ENCODE assay signal across 10 cellular contexts in the genomic region with DNA sequence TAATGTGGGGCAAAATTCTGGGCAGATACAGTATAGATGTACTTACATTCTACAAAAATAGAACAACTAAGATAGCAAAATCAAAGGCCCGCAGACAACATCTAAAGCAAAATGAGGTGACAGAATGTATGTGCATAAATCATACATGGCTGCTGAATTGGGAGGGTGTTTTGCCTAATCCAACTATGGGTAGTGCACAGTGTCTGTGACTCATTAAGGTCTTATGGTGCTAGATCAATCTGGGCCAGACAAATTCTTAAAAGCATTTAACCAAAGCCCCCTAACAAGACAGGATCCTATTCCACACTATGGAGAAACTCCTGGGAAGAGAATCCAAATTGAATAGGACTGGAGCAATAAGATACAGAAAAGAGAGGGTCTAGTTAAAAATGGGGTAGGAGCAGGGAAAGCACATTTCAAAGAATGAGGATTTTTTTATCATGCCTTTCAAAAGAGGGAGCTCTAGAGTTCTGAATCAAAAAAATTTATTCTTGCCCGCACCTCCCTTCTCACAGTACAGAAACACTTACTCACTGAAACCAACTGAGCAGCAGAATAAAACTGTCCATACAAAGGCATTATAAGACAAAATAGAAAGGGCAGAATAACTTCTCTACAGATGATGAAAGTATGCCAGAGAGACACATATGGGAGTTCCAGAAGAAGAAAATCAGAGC.
DNase-seq lines count a peak whose midpoint lies in the region; ATAC-seq, FAIRE-seq and TF ChIP-seq lines count a peak whose summit lies in the region.
"Had no signal": no experiment of that assay in that cellular context is flagged by ENCODE, and none has a peak within 500 bp of the region (broad histone marks: within the 10 kb centered on the region; RNA-seq: fewer than 3 reads in every experiment).

No MANE protein-coding gene starts in this region.

- H3K36me3 Mint-ChIP-seq in T-cell: peaks cover 6% of the 10 kb centered on the region

- POLR2A ChIA-PET in RWPE1 (lab: Yijun Ruan, JAX; ENCODE audit: low non-redundant PET): no interaction called here
- POLR2A ChIA-PET in T-cell (lab: Charles Lee): no interaction called here

- TF ChIP-seq CTCF in RWPE1 (conservative IDR thresholded peaks at IDR 0.05; ENCODE audit: low read depth): peak; percentile 23

- FAIRE-seq in GM12892 (lab: Jason Lieb, UNC): peak; percentile 5

- no peak overlapping the region for H3K4me3 Mint-ChIP-seq in T-cell

- TF ChIP-seq POLR2A in GM12892 (IDR thresholded peaks at IDR 0.05; ENCODE audit: low read depth, low read length): no peak

- no peak overlapping the region for H3K27ac Mint-ChIP-seq in T-cell

- H3K9me3 Mint-ChIP-seq in T-cell: peaks cover 8 to 19% (median 15%) of the 10 kb centered on the region in 3 donors

- H3K27ac ChIP-seq in RWPE1: no peak overlapping the region

- no peaks in the 10 kb centered on the region for H3K27me3 Mint-ChIP-seq in T-cell

- CTCF ChIA-PET in RWPE1 (lab: Yijun Ruan, JAX) (interaction anchor here (0.6 to 0.9 kb wide), 2 partner anchors 333 to 541 kb away, joined by 3 to 4 read pairs; no protein-coding TSS in a partner anchor), T-cell (lab: Charles Lee) (interaction anchor here in 1 of 2 donors (0.7 kb wide), 2 partner anchors 10 to 12 kb away, joined by 3 read pairs; no protein-coding TSS in a partner anchor)

- ATAC-seq in GM18519 (IDR thresholded peaks at IDR 0.05; ENCODE audit: low FRiP score, unreplicated experiment) (no peak), T-cell (replicated peaks in 1 of 4) (no peak)

- DNase-seq in A172 (ENCODE audit: low spot score): peak; percentile 41
- no peak for DNase-seq in GM12892 (ENCODE audit: insufficient read length)
- DNase-seq in RWPE1 (ENCODE audit: low spot score): peak; percentile 26
- DNase-seq in fibroblast of peridontal ligament (ENCODE audit: extremely low read depth): peak; percentile 64
- no peak for DNase-seq in NCI-H2196 (lab: John Stamatoyannopoulos, UW; ENCODE audit: unreplicated experiment)
- DNase-seq in T-cell: no peak
- no peak for DNase-seq in activated CD4-positive, alpha-beta T cell treated with anti-CD3 and anti-CD28 coated beads for 1 hour
- DNase-seq: caudate nucleus, NCI-H446 treated with DMSO at 0.1 percent for 48 hours had no signal

- H3K4me1 Mint-ChIP-seq in T-cell: peaks cover 2 to 6% (median 4%) of the 10 kb centered on the region in 3 donors

Comparison
In these comparisons a context has a peak if more than half of its experiments do, and no peak if none do; other contexts are left out.
1. DNase-seq: peak in A172 (single experiment), RWPE1 (single experiment) and fibroblast of peridontal ligament (single experiment); none in GM12892 (single experiment), NCI-H2196 (single experiment), T-cell (0 of 34) and activated CD4-positive, alpha-beta T cell treated with anti-CD3 and anti-CD28 coated beads for 1 hour (single experiment).